Comparison of ENCODE assay signal across 7 cellular contexts in the genomic region with DNA sequence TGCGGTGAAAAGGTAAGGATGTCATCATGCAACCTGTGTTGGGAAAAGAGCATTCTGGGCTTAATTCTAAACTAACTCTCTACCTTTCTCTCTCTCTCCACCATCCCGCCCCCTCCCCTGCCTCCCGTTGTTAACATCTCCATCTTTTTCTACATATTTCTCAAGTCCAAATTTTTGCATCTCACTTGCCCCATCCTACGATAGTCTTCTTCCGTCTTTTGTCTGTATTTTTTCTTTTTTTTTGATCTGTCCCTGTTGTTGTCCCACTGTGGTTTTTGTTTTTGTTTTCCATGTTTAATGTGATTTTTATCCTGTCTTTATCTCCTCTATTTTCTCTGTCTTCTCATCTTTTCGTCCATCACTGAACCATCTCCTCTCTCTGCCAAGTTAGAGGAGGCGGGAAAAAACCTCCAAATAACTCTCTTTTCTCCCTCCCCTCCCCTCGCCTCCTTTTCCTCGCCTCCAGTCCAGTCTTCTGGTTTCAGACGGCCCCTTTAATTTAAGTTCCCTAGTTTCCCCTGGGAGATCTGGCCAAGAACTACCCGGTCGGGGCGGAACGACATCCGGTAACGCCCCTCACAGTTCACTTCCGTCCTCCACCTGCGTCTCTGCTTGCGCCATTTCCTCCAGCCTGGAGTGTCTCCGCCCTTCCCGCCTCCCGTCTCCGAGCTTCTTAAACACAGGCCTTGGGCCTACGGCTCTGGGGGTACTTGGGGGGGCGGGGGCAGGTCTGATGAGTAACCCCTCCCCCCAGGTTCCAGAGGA. TPM values are rescaled to one million over a fixed set of nuclear protein-coding genes. Genes with fewer than 3 reads are reported as not detected.
DNase-seq lines count a peak whose midpoint lies in the region; ATAC-seq and TF ChIP-seq lines count a peak whose summit lies in the region.

A gene with protein sequence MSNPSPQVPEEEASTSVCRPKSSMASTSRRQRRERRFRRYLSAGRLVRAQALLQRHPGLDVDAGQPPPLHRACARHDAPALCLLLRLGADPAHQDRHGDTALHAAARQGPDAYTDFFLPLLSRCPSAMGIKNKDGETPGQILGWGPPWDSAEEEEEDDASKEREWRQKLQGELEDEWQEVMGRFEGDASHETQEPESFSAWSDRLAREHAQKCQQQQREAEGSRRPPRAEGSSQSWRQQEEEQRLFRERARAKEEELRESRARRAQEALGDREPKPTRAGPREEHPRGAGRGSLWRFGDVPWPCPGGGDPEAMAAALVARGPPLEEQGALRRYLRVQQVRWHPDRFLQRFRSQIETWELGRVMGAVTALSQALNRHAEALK (plus strand): TSS at position 647 of the 765 bp plus-strand sequence. CDS start 87 bp downstream, at position 734.

- no TSS peak for BruUV-seq in mammary epithelial cell (replicated peaks; lab: Mats Ljungman, UMichigan)

- peaks cover 22% of the 10 kb centered on the region for H3K4me1 ChIP-seq in mammary epithelial cell (ENCODE audit: insufficient read depth, low read length)

- 3% methylated on average over 17 of the region's 25 CpGs for WGBS in mammary epithelial cell (ENCODE audit: low coverage, missing lambda C conversion rate)

- CTCF ChIA-PET in mammary epithelial cell (lab: Charles Lee; ENCODE audit: low non-redundant PET) = interaction anchor here (0.6 to 0.9 kb wide), 4 partner anchors 26 to 181 kb away, joined by 3 to 16 read pairs (median 4); a partner anchor contains a TSS

- ATAC-seq in GM18517 (IDR thresholded peaks at IDR 0.05; ENCODE audit: unreplicated experiment) (peak; percentile 50), HG03135 (IDR thresholded peaks at IDR 0.05; ENCODE audit: unreplicated experiment) (peak; percentile 53)

- H3K27me3 ChIP-seq in mammary epithelial cell (ENCODE audit: insufficient read depth, low read length) = no peaks in the 10 kb centered on the region

- DNase-seq in NCI-H2227 (lab: John Stamatoyannopoulos, UW; ENCODE audit: unreplicated experiment) (peak; percentile 98), mammary epithelial cell (peak; percentile 94), iPS-NIHi11 (ENCODE audit: low spot score) (peak; percentile 91)

- no peaks in the 10 kb centered on the region for H3K9me3 ChIP-seq in mammary epithelial cell (replicated peaks; ENCODE audit: insufficient read depth, low read length)

- peaks cover 29% of the 10 kb centered on the region for H3K79me2 ChIP-seq in mammary epithelial cell (ENCODE audit: insufficient read depth, low read length)

- in situ Hi-C loops in mammary epithelial cell (cut with MboI; ENCODE audit: low sequenced_read_pairs in 2 of 2) = loop anchor here in 1 of 2 donors (5.0 kb wide), 1 partner anchor 50 kb away; no protein-coding TSS in a partner anchor

- H3K9ac ChIP-seq in mammary epithelial cell (ENCODE audit: insufficient read depth, low read length) = peak within 1 kb of the TSS; percentile 73

- peak within 1 kb of the TSS; percentile 68 for H2AFZ ChIP-seq in mammary epithelial cell (ENCODE audit: low read depth, low read length)

- intact Hi-C loops in mammary epithelial cell (cut with micrococcal nuclease) = loop anchor here (1.0 to 10.0 kb wide), 10 partner anchors 34 to 408 kb away; a partner anchor contains a TSS

- TF ChIP-seq CTCF in WI38 (IDR thresholded peaks at IDR 0.05; ENCODE audit: low read depth, low read length) (no peak), mammary epithelial cell (conservative IDR thresholded peaks at IDR 0.05 in 1 of 2, IDR thresholded peaks at IDR 0.05 in 1 of 2; ENCODE audit: extremely low read depth in 1 of 2, insufficient read depth in 1 of 2, low read depth in 1 of 2, low read length in 2 of 2) (no peak)

- H3K36me3 ChIP-seq in mammary epithelial cell (ENCODE audit: insufficient read depth, low read length) = peaks cover 8% of the 10 kb centered on the region

- peak within 1 kb of the TSS; percentile 87 for H3K4me2 ChIP-seq in mammary epithelial cell (ENCODE audit: insufficient read depth, low read depth, low read length)

- H3K4me3 ChIP-seq in WI38 (ENCODE audit: low read depth, low read length) (peak within 1 kb of the TSS; percentile 59), mammary epithelial cell (replicated peaks in 1 of 3; ENCODE audit: insufficient read depth in 1 of 3, low read depth in 2 of 3, low read length in 3 of 3) (peak within 1 kb of the TSS; percentile 49 to 53 (median 53)), skin epidermis (peak within 1 kb of the TSS; percentile 26 to 44 (median 34))

- dilution Hi-C loops in mammary epithelial cell (cut with HindIII; ENCODE audit: low sequenced_read_pairs) = no loop called here

- H3K27ac ChIP-seq in mammary epithelial cell (ENCODE audit: insufficient read depth, low read depth, low read length) (peak within 1 kb of the TSS; percentile 75), skin epidermis (peak within 1 kb of the TSS in 20 of 21 experiments; percentile 66 to 95 (median 83))

- no peaks in the 10 kb centered on the region for H4K20me1 ChIP-seq in mammary epithelial cell (ENCODE audit: insufficient read depth, low read length)

RNA-seq across cellular contexts. Expression of the gene that starts here (rescaled TPM):
- 10 to 100 TPM; 22.0 to 24.2 TPM for total RNA-seq in mammary epithelial cell
- polyA plus RNA-seq in mammary epithelial cell = 7.7 TPM
- polyA minus RNA-seq in mammary epithelial cell = 2.4 TPM

Comparison
In these comparisons a context has a peak if more than half of its experiments do, and no peak if none do; other contexts are left out.
1. Peak in every context shown above with its lines: DNase-seq, ATAC-seq, H3K4me3 ChIP-seq and H3K27ac ChIP-seq.